ENCODE assay signal across 10 cellular contexts in the genomic region with DNA sequence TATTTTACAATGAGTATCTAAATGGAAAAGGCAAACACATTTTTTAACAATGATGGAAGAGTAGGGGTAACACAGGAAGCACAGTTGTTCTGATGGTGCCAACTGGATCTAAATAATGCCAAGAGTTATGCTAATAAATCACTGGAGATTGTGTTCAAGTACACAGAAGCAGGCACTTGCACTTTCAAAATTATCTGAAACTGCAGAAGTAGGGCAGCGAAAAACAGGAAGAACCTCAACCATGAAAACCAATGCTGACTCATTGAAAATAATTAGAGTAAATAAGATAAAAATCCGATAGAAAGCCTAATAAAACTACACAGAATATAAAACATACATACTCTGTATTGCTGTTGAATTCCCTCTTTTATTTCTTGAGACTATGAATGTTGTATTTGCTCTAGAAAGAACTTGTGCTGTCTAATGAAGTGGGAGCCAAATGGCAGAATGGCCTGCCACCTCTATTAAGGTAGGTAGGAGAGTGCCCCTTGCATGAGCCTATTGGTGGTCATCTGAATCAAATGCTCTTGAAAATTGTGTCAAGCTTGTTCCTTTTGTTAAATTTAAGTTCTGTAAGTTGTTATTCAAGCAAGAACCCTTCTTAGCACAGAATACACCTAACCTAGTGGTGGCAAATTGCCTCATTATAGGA.
DNase-seq lines count a peak whose midpoint lies in the region; ATAC-seq and TF ChIP-seq lines count a peak whose summit lies in the region.
"Had no signal": no experiment of that assay in that cellular context is flagged by ENCODE, and none has a peak within 500 bp of the region (broad histone marks: within the 10 kb centered on the region; RNA-seq: fewer than 3 reads in every experiment).

No MANE protein-coding gene starts in this region.

- H3K4me3 Mint-ChIP-seq in CD8-positive, alpha-beta T cell: no peak overlapping the region
- H3K4me3 Mint-ChIP-seq: naive B cell had no signal

- peak overlapping the region; percentile 43 for H3K4me2 ChIP-seq in parathyroid adenoma (ENCODE audit: low read length)

- TF ChIP-seq CTCF in parathyroid adenoma (IDR thresholded peaks at IDR 0.05): no peak
- TF ChIP-seq CTCF in CD8-positive, alpha-beta T cell (IDR thresholded peaks at IDR 0.05): no peak

- no peaks in the 10 kb centered on the region for H3K9me3 Mint-ChIP-seq in CD8-positive, alpha-beta T cell

- peak; percentile 76 for ATAC-seq in GM19328 (IDR thresholded peaks at IDR 0.05; ENCODE audit: unreplicated experiment)
- ATAC-seq in HG02943 (IDR thresholded peaks at IDR 0.05; ENCODE audit: low read depth, unreplicated experiment): peak; percentile 81
- no peak for ATAC-seq in CD8-positive, alpha-beta T cell

- CTCF ChIA-PET in CD8-positive, alpha-beta T cell (lab: Charles Lee): no interaction called here

- H3K27me3 ChIP-seq in parathyroid adenoma (ENCODE audit: control insufficient read depth, insufficient read depth, low read length): no peaks in the 10 kb centered on the region
- H3K27me3 ChIP-seq in CD8-positive, alpha-beta T cell (ENCODE audit: insufficient read depth, low read length): no peaks in the 10 kb centered on the region

- no peak overlapping the region for H3K4me3 ChIP-seq in parathyroid adenoma (ENCODE audit: low read depth, low read length)
- no peak overlapping the region for H3K4me3 ChIP-seq in CD8-positive, alpha-beta T cell (ENCODE audit: low read depth, low read length)

- H3K36me3 ChIP-seq in parathyroid adenoma (ENCODE audit: control insufficient read depth, insufficient read depth, low read length): no peaks in the 10 kb centered on the region
- no peaks in the 10 kb centered on the region for H3K36me3 ChIP-seq in CD8-positive, alpha-beta T cell (ENCODE audit: insufficient read depth, low read length)

- peak; percentile 44 for DNase-seq in NOMO-1 treated with dmso at 0.1 percent for 144 hours (lab: John Stamatoyannopoulos, UW; ENCODE audit: unreplicated experiment)
- no peak for DNase-seq in CD8-positive, alpha-beta T cell
- DNase-seq in stimulated activated naive CD4-positive, alpha-beta T cell (lab: John Stamatoyannopoulos, UW): no peak
- no peak for DNase-seq in ACHN
- DNase-seq in activated T-cell treated with anti-CD3 and anti-CD28 coated beads, Interleukin-2, amount 50 U/mL, for 48 hours: no peak
- DNase-seq: naive B cell, NCI-H526 treated with DMSO at 0.1 percent for 48 hours had no signal

- H3K27ac ChIP-seq in parathyroid adenoma: no peak overlapping the region
- H3K27ac ChIP-seq in CD8-positive, alpha-beta T cell (ENCODE audit: low read depth, low read length): no peak overlapping the region

- H3K4me1 ChIP-seq in parathyroid adenoma: no peaks in the 10 kb centered on the region
- no peaks in the 10 kb centered on the region for H3K4me1 ChIP-seq in CD8-positive, alpha-beta T cell (ENCODE audit: insufficient read depth, low read length)

- no peaks in the 10 kb centered on the region for H3K9me3 ChIP-seq in parathyroid adenoma (ENCODE audit: control insufficient read depth, low read length)
- no peaks in the 10 kb centered on the region for H3K9me3 ChIP-seq in CD8-positive, alpha-beta T cell (ENCODE audit: low read length)

- H2AFZ ChIP-seq in parathyroid adenoma: peak overlapping the region; percentile 3

- intact Hi-C loops in CD8-positive, alpha-beta T cell (cut with DNase I, micrococcal nuclease): no loop called here

- H3K79me2 ChIP-seq in parathyroid adenoma: no peaks in the 10 kb centered on the region

- in situ Hi-C loops in ACHN (cut with HindIII; ENCODE audit: low pct_ligation_motif_present, low pct_unique_long_range_greater_than_20kb, low sequenced_read_pairs): no loop called here

- H3K4me1 Mint-ChIP-seq in CD8-positive, alpha-beta T cell (ENCODE audit: low read depth): peaks cover 6% of the 10 kb centered on the region

- no peak overlapping the region for H3K9ac ChIP-seq in parathyroid adenoma

- no peaks in the 10 kb centered on the region for H3K36me3 Mint-ChIP-seq in CD8-positive, alpha-beta T cell

- H3K27ac Mint-ChIP-seq in CD8-positive, alpha-beta T cell: no peak overlapping the region

- H3K27me3 Mint-ChIP-seq in CD8-positive, alpha-beta T cell (ENCODE audit: low read depth): peaks cover 2% of the 10 kb centered on the region
- H3K27me3 Mint-ChIP-seq: naive B cell had no signal

- POLR2A ChIA-PET in CD8-positive, alpha-beta T cell (lab: Charles Lee): no interaction called here
